In genomic region chr18:9961031-9961430, GRCh38 we compare ENCODE assay signal across 12 cellular contexts. TPM values are rescaled to one million over a fixed set of nuclear protein-coding genes. Genes with fewer than 3 reads are reported as not detected.
DNase-seq lines count a peak whose midpoint lies in the region; ATAC-seq and TF ChIP-seq lines count a peak whose summit lies in the region.
"Had no signal": no experiment of that assay in that cellular context is flagged by ENCODE, and none has a peak within 500 bp of the region (broad histone marks: within the 10 kb centered on the region; RNA-seq: fewer than 3 reads in every experiment).

No MANE protein-coding gene starts in this region.

- H3K36me3 ChIP-seq in heart left ventricle, result peaks cover 0 to 21% (median 7%) of the 10 kb centered on the region in 9 donors
- peaks cover 2% of the 10 kb centered on the region for H3K36me3 ChIP-seq in right atrium auricular region
- peaks cover 7% of the 10 kb centered on the region for H3K36me3 ChIP-seq in upper lobe of right lung
- H3K36me3 ChIP-seq: BE2C had no signal

- no peaks in the 10 kb centered on the region for H3K9me3 ChIP-seq in heart left ventricle
- no peaks in the 10 kb centered on the region for H3K9me3 ChIP-seq in right atrium auricular region
- no peaks in the 10 kb centered on the region for H3K9me3 ChIP-seq in upper lobe of right lung
- H3K9me3 ChIP-seq: BE2C had no signal

- H3K4me1 ChIP-seq in heart left ventricle (peaks cover 0 to 19% (median 3%) of the 10 kb centered on the region in 12 donors), right atrium auricular region (peaks cover 0 to 4% of the 10 kb centered on the region in 2 donors), upper lobe of right lung (peaks cover 16% of the 10 kb centered on the region)
- H3K4me1 ChIP-seq: BE2C had no signal

- no peak for TF ChIP-seq CTCF in heart left ventricle (IDR thresholded peaks at IDR 0.05)
- TF ChIP-seq CTCF in right atrium auricular region (IDR thresholded peaks at IDR 0.05), result no peak
- TF ChIP-seq CTCF in upper lobe of right lung (IDR thresholded peaks at IDR 0.05), result no peak

- intact Hi-C loops in heart left ventricle (cut with DNase I), result no loop called here
- intact Hi-C loops in upper lobe of right lung (cut with DNase I), result no loop called here

- TF ChIP-seq POLR2A in heart left ventricle (IDR thresholded peaks at IDR 0.05), result no peak

- no peak overlapping the region for H3K4me3 ChIP-seq in heart left ventricle
- no peak overlapping the region for H3K4me3 ChIP-seq in right atrium auricular region
- H3K4me3 ChIP-seq in upper lobe of right lung, result no peak overlapping the region
- H3K4me3 ChIP-seq: hepatocyte had no signal

- DNase-seq in heart left ventricle (no peak), right atrium auricular region (ENCODE audit: low spot score) (no peak), astrocyte of the hippocampus (ENCODE audit: low read depth, low spot score) (peak; percentile 22), left lobe of liver (ENCODE audit: low spot score) (no peak), upper lobe of right lung (no peak), NCI-H1092 (lab: John Stamatoyannopoulos, UW) (no peak), occipital lobe (lab: John Stamatoyannopoulos, UW) (no peak)
- DNase-seq: activated CD4-positive, CD25-positive, alpha-beta regulatory T cell; BE2C; NCI-H187 had no signal

- WGBS in heart left ventricle, 4 donors, result 32 to 44% (median 37%) methylated on average over 4 of the region's 4 CpGs

- no peaks in the 10 kb centered on the region for H3K27me3 ChIP-seq in heart left ventricle
- H3K27me3 ChIP-seq in right atrium auricular region, result no peaks in the 10 kb centered on the region
- H3K27me3 ChIP-seq in upper lobe of right lung, result no peaks in the 10 kb centered on the region
- H3K27me3 ChIP-seq: BE2C, hepatocyte had no signal

- peak in 3 of 4 donors; percentile 19 to 48 (median 21) for ATAC-seq in heart left ventricle
- ATAC-seq in left lobe of liver, result peak; percentile 65
- ATAC-seq in upper lobe of right lung, result peak; percentile 50
- ATAC-seq in HG02623 (IDR thresholded peaks at IDR 0.05; ENCODE audit: unreplicated experiment), result no peak

- H3K27ac ChIP-seq in heart left ventricle (no peak overlapping the region), right atrium auricular region (no peak overlapping the region), upper lobe of right lung (no peak overlapping the region)
- H3K27ac ChIP-seq: hepatocyte had no signal

RNA-seq across cellular contexts. Expression of gene VAPA, which starts 47.2 kb away (rescaled TPM):
- total RNA-seq in heart left ventricle (100 to 1,000 TPM; 186 to 289 (median 219) TPM), right atrium auricular region (100 to 1,000 TPM; 213 to 227 TPM), left lobe of liver (72.4 TPM), upper lobe of right lung (225 TPM), occipital lobe (167 TPM)
- 100 to 1,000 TPM; 107 to 186 TPM for polyA plus RNA-seq in heart left ventricle
